In the genomic region with DNA sequence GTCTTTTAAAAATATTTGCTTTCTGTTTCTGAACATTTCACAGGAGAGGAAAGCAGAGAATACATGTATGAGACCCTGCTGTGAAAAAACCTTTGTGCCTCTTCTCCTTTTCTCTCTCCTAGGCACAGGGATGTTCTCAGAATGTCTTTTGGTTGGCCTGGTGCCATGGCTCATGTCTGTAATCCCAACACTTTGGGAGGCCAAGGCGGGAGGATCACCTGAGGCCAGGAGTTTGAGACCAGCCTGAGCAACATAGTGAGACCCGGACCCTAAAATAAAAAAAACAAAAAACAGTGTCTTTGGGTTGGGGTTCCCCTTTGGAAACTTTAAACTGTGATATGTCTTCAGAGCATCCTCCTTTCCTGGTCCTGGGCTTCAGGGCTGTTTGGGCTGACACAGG, we compare ENCODE assay signal across 9 cellular contexts. TPM values are rescaled to one million over a fixed set of nuclear protein-coding genes. Genes with fewer than 3 reads are reported as not detected.
DNase-seq lines count a peak whose midpoint lies in the region; ATAC-seq and TF ChIP-seq lines count a peak whose summit lies in the region.
"Had no signal": no experiment of that assay in that cellular context is flagged by ENCODE, and none has a peak within 500 bp of the region (broad histone marks: within the 10 kb centered on the region; RNA-seq: fewer than 3 reads in every experiment).

No MANE protein-coding gene starts in this region.

- H3K9me3 Mint-ChIP-seq in central memory CD8-positive, alpha-beta T cell, result no peaks in the 10 kb centered on the region
- H3K9me3 Mint-ChIP-seq in neural crest cell, result peaks cover 11% of the 10 kb centered on the region

- no peak for ATAC-seq in central memory CD8-positive, alpha-beta T cell (replicated peaks; ENCODE audit: extremely low read depth, poor library complexity, severe bottlenecking)
- no peak for ATAC-seq in GM21576 (IDR thresholded peaks at IDR 0.05; ENCODE audit: unreplicated experiment)

- no peak for TF ChIP-seq POLR2A in NB4 (IDR thresholded peaks at IDR 0.05; ENCODE audit: extremely low read depth, insufficient read length)

- H3K4me3 ChIP-seq in GM06990 (replicated peaks; ENCODE audit: low read depth, low read length), result peak overlapping the region; percentile 96; the same call in 1 of the 2 replicates
- H3K4me3 ChIP-seq in NB4 (ENCODE audit: low read depth, low read length), result peak overlapping the region; percentile 88

- H3K27me3 Mint-ChIP-seq in central memory CD8-positive, alpha-beta T cell, result no peaks in the 10 kb centered on the region
- H3K27me3 Mint-ChIP-seq in neural crest cell (ENCODE audit: low read depth), result no peaks in the 10 kb centered on the region

- H3K4me3 Mint-ChIP-seq in central memory CD8-positive, alpha-beta T cell, result peak overlapping the region; percentile 94
- H3K4me3 Mint-ChIP-seq in neural crest cell, result peak overlapping the region; percentile 93

- peak overlapping the region; percentile 90 for H3K27ac Mint-ChIP-seq in central memory CD8-positive, alpha-beta T cell (ENCODE audit: low read depth)
- no peak overlapping the region for H3K27ac Mint-ChIP-seq in neural crest cell (ENCODE audit: unreplicated experiment)

- H3K36me3 Mint-ChIP-seq in central memory CD8-positive, alpha-beta T cell (ENCODE audit: insufficient read depth), result peaks cover 11% of the 10 kb centered on the region
- H3K36me3 Mint-ChIP-seq in neural crest cell (ENCODE audit: low read depth), result peaks cover 38% of the 10 kb centered on the region

- peaks cover 24% of the 10 kb centered on the region for H3K4me1 Mint-ChIP-seq in central memory CD8-positive, alpha-beta T cell
- peaks cover 33% of the 10 kb centered on the region for H3K4me1 Mint-ChIP-seq in neural crest cell

- no peaks in the 10 kb centered on the region for H3K27me3 ChIP-seq in GM06990 (replicated peaks; ENCODE audit: control insufficient read depth, insufficient read depth, low read length)

- TF ChIP-seq CTCF in GM06990 (IDR thresholded peaks at IDR 0.05; ENCODE audit: insufficient read depth, low read length, poor library complexity, severe bottlenecking) (no peak), NB4 (IDR thresholded peaks at IDR 0.05; ENCODE audit: low read depth, low read length) (no peak), neural crest cell (conservative IDR thresholded peaks at IDR 0.05) (no peak)

- no peak for DNase-seq in GM06990 (ENCODE audit: extremely low read depth, insufficient read length)
- no peak for DNase-seq in NB4 (ENCODE audit: low read depth)
- no peak for DNase-seq in central memory CD8-positive, alpha-beta T cell (ENCODE audit: low spot score in 2 of 2)
- DNase-seq in neural crest cell (ENCODE audit: low read depth, low spot score), result no peak
- DNase-seq in NCI-H146 (lab: John Stamatoyannopoulos, UW), result no peak
- no peak for DNase-seq in COLO829 (ENCODE audit: low spot score)
- DNase-seq in foreskin melanocyte, result no peak
- DNase-seq: kidney had no signal

- H3K36me3 ChIP-seq in GM06990 (ENCODE audit: control insufficient read depth, insufficient read depth, low read length), result peaks cover under 1% of the 10 kb centered on the region; the same call in 1 of the 2 replicates

RNA-seq across cellular contexts. Expression of gene ZNF627, which starts 1.5 kb away (rescaled TPM):
- total RNA-seq in neural crest cell, result 22.2 and 26.9 TPM in 2 replicates

RNA-seq across cellular contexts. Expression of gene ACP5, which starts 21.3 kb away (rescaled TPM):
- total RNA-seq in neural crest cell, result 1.2 and 2.5 TPM in 2 replicates

RNA-seq across cellular contexts. Expression of gene ELOF1, which starts 39.7 kb away (rescaled TPM):
- 69.8 and 70.0 TPM in 2 replicates for total RNA-seq in neural crest cell
